In the genomic region with DNA sequence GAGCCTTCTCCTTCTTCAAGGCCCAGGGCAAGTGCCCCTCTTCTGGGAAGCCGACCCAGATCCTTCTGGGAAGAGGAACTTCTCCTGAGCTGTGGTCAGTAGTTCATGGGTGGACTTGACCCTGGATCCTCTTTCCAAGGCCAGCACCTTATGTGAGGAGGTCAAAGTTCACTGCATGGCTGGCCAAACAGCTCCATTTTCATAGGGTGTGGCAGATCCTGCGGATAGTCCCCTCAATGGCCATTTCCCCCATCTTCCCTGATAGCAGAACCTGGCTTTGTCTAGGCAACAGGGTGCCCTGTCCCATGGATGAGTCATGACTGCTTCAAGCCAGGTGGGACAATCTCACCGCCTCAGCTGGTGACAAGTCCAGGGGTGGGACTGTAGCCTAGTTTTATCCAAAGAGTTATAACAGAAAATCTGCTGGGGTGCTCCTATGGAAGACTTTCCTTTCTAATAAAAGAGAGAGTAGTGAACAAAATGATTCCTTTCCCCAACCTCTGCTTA, we compare ENCODE assay signal across 15 cellular contexts. TPM values are rescaled to one million over a fixed set of nuclear protein-coding genes. Genes with fewer than 3 reads are reported as not detected.
DNase-seq lines count a peak whose midpoint lies in the region; ATAC-seq and TF ChIP-seq lines count a peak whose summit lies in the region.
"Had no signal": no experiment of that assay in that cellular context is flagged by ENCODE, and none has a peak within 500 bp of the region (broad histone marks: within the 10 kb centered on the region; RNA-seq: fewer than 3 reads in every experiment).

No MANE protein-coding gene starts in this region.

- peaks cover 2% of the 10 kb centered on the region for H3K9me3 Mint-ChIP-seq in activated CD8-positive, alpha-beta memory T cell treated with anti-CD3 and anti-CD28 coated beads, Interleukin-2, amount 10 ng/mL, durations not matched to agents 7 days and 5 days (ENCODE audit: low read depth)
- peaks cover 7 to 8% of the 10 kb centered on the region in 2 donors for H3K9me3 Mint-ChIP-seq in stimulated activated naive B cell treated with anti-CD40 and anti-IgM and Interleukin-4, amounts not matched to agents 10 μg/mL and 1 μg/mL and 100 μg/mL, for 72 hours
- H3K9me3 Mint-ChIP-seq: nephron progenitor cell had no signal

- H3K9me3 ChIP-seq in RWPE2 (ENCODE audit: severe bottlenecking) (no peaks in the 10 kb centered on the region), gastroesophageal sphincter (no peaks in the 10 kb centered on the region)

- H3K4me1 ChIP-seq in RWPE2 (ENCODE audit: insufficient read depth, poor library complexity, severe bottlenecking) = peaks cover 13% of the 10 kb centered on the region
- peaks cover 11 to 90% (median 12%) of the 10 kb centered on the region in 3 donors for H3K4me1 ChIP-seq in gastroesophageal sphincter

- no peaks in the 10 kb centered on the region for H3K27me3 ChIP-seq in RWPE2 (ENCODE audit: insufficient read depth, poor library complexity, severe bottlenecking)
- H3K27me3 ChIP-seq in gastroesophageal sphincter = no peaks in the 10 kb centered on the region

- H3K4me3 Mint-ChIP-seq in activated CD8-positive, alpha-beta memory T cell treated with anti-CD3 and anti-CD28 coated beads, Interleukin-2, amount 10 ng/mL, durations not matched to agents 7 days and 5 days = no peak overlapping the region
- H3K4me3 Mint-ChIP-seq in stimulated activated naive B cell treated with anti-CD40 and anti-IgM and Interleukin-4, amounts not matched to agents 10 μg/mL and 1 μg/mL and 100 μg/mL, for 72 hours = no peak overlapping the region
- H3K4me3 Mint-ChIP-seq: nephron progenitor cell had no signal

- no peak for TF ChIP-seq POLR2A in gastroesophageal sphincter (IDR thresholded peaks at IDR 0.05)

- peaks cover 90% of the 10 kb centered on the region for H3K4me1 Mint-ChIP-seq in activated CD8-positive, alpha-beta memory T cell treated with anti-CD3 and anti-CD28 coated beads, Interleukin-2, amount 10 ng/mL, durations not matched to agents 7 days and 5 days
- peaks cover 80 to 100% of the 10 kb centered on the region in 2 donors for H3K4me1 Mint-ChIP-seq in stimulated activated naive B cell treated with anti-CD40 and anti-IgM and Interleukin-4, amounts not matched to agents 10 μg/mL and 1 μg/mL and 100 μg/mL, for 72 hours

- TF ChIP-seq CTCF in RWPE2 (IDR thresholded peaks at IDR 0.05; ENCODE audit: poor library complexity, severe bottlenecking) (no peak), gastroesophageal sphincter (IDR thresholded peaks at IDR 0.05) (no peak)

- H3K36me3 ChIP-seq in RWPE2 (ENCODE audit: low read depth) (no peaks in the 10 kb centered on the region), gastroesophageal sphincter (no peaks in the 10 kb centered on the region)

- CTCF ChIA-PET in activated CD8-positive, alpha-beta memory T cell treated with anti-CD3 and anti-CD28 coated beads, Interleukin-2, amount 10 ng/mL, durations not matched to agents 7 days and 5 days (lab: Charles Lee) = interaction anchor here (0.8 to 16.2 kb wide), 3 partner anchors 7 to 25 kb away, joined by 3 to 309 read pairs (median 307); a partner anchor contains a TSS

- intact Hi-C loops in head of caudate nucleus (cut with DNase I) = no loop called here

- H3K27ac ChIP-seq in RWPE2 (ENCODE audit: poor library complexity, severe bottlenecking) = peak overlapping the region; percentile 82
- H3K27ac ChIP-seq in gastroesophageal sphincter = peak overlapping the region; percentile 66 to 96 (median 88)
- H3K27ac ChIP-seq: foreskin keratinocyte had no signal

- 90% methylated on average over 2 of the region's 3 CpGs; no CpG with 5 or more reads in 1 of the 2 donors for WGBS in gastroesophageal sphincter (ENCODE audit: low coverage in 1 of 2), 2 donors

- no peak overlapping the region for H3K4me3 ChIP-seq in RWPE2 (ENCODE audit: severe bottlenecking)
- H3K4me3 ChIP-seq in gastroesophageal sphincter = no peak overlapping the region

- H3K36me3 Mint-ChIP-seq in activated CD8-positive, alpha-beta memory T cell treated with anti-CD3 and anti-CD28 coated beads, Interleukin-2, amount 10 ng/mL, durations not matched to agents 7 days and 5 days = peaks cover 54% of the 10 kb centered on the region
- peaks cover 6 to 8% of the 10 kb centered on the region in 2 donors for H3K36me3 Mint-ChIP-seq in stimulated activated naive B cell treated with anti-CD40 and anti-IgM and Interleukin-4, amounts not matched to agents 10 μg/mL and 1 μg/mL and 100 μg/mL, for 72 hours

- H3K27ac Mint-ChIP-seq in activated CD8-positive, alpha-beta memory T cell treated with anti-CD3 and anti-CD28 coated beads, Interleukin-2, amount 10 ng/mL, durations not matched to agents 7 days and 5 days = peak overlapping the region; percentile 100
- peak overlapping the region; percentile 31 for H3K27ac Mint-ChIP-seq in stimulated activated naive B cell treated with anti-CD40 and anti-IgM and Interleukin-4, amounts not matched to agents 10 μg/mL and 1 μg/mL and 100 μg/mL, for 72 hours
- H3K27ac Mint-ChIP-seq: nephron progenitor cell had no signal

- ATAC-seq in activated CD8-positive, alpha-beta memory T cell treated with anti-CD3 and anti-CD28 coated beads, Interleukin-2, amount 10 ng/mL, durations not matched to agents 7 days and 5 days = no peak
- no peak for ATAC-seq in RWPE2 (ENCODE audit: low read depth)
- ATAC-seq in gastroesophageal sphincter = no peak
- no peak for ATAC-seq in stimulated activated naive B cell treated with anti-CD40 and anti-IgM and Interleukin-4, amounts not matched to agents 10 μg/mL and 1 μg/mL and 100 μg/mL, for 72 hours (replicated peaks)
- no peak for ATAC-seq in HG03135 (IDR thresholded peaks at IDR 0.05; ENCODE audit: unreplicated experiment)

- DNase-seq in activated CD8-positive, alpha-beta memory T cell treated with anti-CD3 and anti-CD28 coated beads, Interleukin-2, amount 10 ng/mL, durations not matched to agents 7 days and 5 days = no peak
- DNase-seq in activated CD8-positive, alpha-beta memory T cell treated with anti-CD3 and anti-CD28 coated beads, Interleukin-2, amount 50 U/mL, for 48 hours = no peak
- DNase-seq in RWPE2 (ENCODE audit: low spot score) (no peak), head of caudate nucleus (no peak)
- DNase-seq in stimulated activated naive B cell treated with anti-CD40 and anti-IgM and Interleukin-4, amounts not matched to agents 10 μg/mL and 1 μg/mL and 100 μg/mL, for 72 hours = no peak
- DNase-seq in effector CD4-positive, alpha-beta T cell = no peak
- DNase-seq: DND-41, MM.1S, nephron progenitor cell had no signal

- no peaks in the 10 kb centered on the region for H3K27me3 Mint-ChIP-seq in activated CD8-positive, alpha-beta memory T cell treated with anti-CD3 and anti-CD28 coated beads, Interleukin-2, amount 10 ng/mL, durations not matched to agents 7 days and 5 days
- H3K27me3 Mint-ChIP-seq in stimulated activated naive B cell treated with anti-CD40 and anti-IgM and Interleukin-4, amounts not matched to agents 10 μg/mL and 1 μg/mL and 100 μg/mL, for 72 hours = no peaks in the 10 kb centered on the region

- no peak for TF ChIP-seq EP300 in gastroesophageal sphincter (IDR thresholded peaks at IDR 0.05)

RNA-seq across cellular contexts. Expression of a gene that starts 10.3 kb away (rescaled TPM):
- total RNA-seq in activated CD8-positive, alpha-beta memory T cell treated with anti-CD3 and anti-CD28 coated beads, Interleukin-2, amount 10 ng/mL, durations not matched to agents 7 days and 5 days = 100 to 1,000 TPM; 116 to 177 TPM
- total RNA-seq in gastroesophageal sphincter = 100 to 1,000 TPM; 118 to 208 (median 120) TPM
- total RNA-seq: foreskin keratinocyte, H4 had no signal

RNA-seq across cellular contexts. Expression of a gene that starts 31.1 kb away (rescaled TPM):
- total RNA-seq in activated CD8-positive, alpha-beta memory T cell treated with anti-CD3 and anti-CD28 coated beads, Interleukin-2, amount 10 ng/mL, durations not matched to agents 7 days and 5 days = under 1 TPM in 1 of 2 experiments, not detected in 1; 0.14 TPM
- total RNA-seq in gastroesophageal sphincter = not detected
- total RNA-seq: foreskin keratinocyte, H4, kidney epithelial cell, ureter had no signal

RNA-seq across cellular contexts. Expression of a gene that starts 38.9 kb away (rescaled TPM):
- not detected for total RNA-seq in activated CD8-positive, alpha-beta memory T cell treated with anti-CD3 and anti-CD28 coated beads, Interleukin-2, amount 10 ng/mL, durations not matched to agents 7 days and 5 days
- total RNA-seq in gastroesophageal sphincter = not detected
- total RNA-seq: foreskin keratinocyte, H4, kidney epithelial cell, ureter had no signal
